1 cellular context compared by ENCODE assay signal in the genomic region with DNA sequence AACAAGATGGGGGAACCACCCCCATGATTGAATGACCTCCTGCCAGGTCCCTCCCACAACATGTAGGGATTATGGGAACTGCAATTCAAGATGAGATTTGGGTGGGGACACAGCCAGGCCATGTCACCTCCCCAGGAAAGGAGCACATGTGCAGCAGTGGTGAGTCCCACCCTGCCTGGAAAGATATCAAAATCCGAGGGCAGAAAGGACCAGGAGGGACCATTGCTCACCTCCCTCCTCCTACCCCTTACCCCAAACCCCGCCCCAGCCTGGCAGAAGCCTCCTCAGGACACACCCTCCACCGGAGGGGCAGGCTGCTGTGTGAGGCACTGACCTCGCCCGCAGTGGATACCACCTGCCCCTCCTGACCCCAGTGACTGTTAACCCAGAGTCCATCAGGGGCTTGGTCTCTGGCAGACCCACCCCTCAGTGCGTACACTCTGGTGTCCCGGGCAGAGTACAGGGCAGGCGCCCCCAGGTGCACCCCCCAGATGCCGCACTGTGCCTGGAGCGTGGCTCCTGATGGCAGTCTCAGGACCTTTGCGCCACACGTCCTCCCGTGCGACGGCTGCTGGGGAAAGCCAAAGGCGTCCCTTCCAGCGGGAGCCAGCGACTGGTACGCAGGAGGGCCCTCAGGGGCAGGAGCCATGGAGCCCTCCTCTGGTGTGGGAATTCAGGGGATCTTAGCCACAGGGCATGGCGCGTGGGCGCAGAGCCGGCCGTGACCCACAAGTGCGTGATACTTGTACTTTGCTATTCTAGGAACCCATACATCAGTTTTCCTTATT.
TF ChIP-seq lines count a peak whose summit lies in the region.

No MANE protein-coding gene starts in this region.

TF ChIP-seq in H1, 55 proteins besides CTCF, POLR2A, EP300 and RAD21:
- TF ChIP-seq YY1 (IDR thresholded peaks at IDR 0.05; ENCODE audit: low read depth, low read length) = no peak
- TF ChIP-seq, protein P1, sequence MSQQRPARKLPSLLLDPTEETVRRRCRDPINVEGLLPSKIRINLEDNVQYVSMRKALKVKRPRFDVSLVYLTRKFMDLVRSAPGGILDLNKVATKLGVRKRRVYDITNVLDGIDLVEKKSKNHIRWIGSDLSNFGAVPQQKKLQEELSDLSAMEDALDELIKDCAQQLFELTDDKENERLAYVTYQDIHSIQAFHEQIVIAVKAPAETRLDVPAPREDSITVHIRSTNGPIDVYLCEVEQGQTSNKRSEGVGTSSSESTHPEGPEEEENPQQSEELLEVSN (IDR thresholded peaks at IDR 0.05) = no peak
- no peak for TF ChIP-seq KDM5A (IDR thresholded peaks at IDR 0.05; ENCODE audit: low read length)
- TF ChIP-seq JUN (IDR thresholded peaks at IDR 0.05; ENCODE audit: low read depth, low read length) = no peak
- no peak for TF ChIP-seq SP1 (IDR thresholded peaks at IDR 0.05; ENCODE audit: low read depth, low read length)
- no peak for TF ChIP-seq TBP (IDR thresholded peaks at IDR 0.05; ENCODE audit: low read depth, low read length)
- TF ChIP-seq CBX8 (IDR thresholded peaks at IDR 0.05; ENCODE audit: borderline replicate concordance, low read depth, low read length) = no peak
- no peak for TF ChIP-seq SIX5 (IDR thresholded peaks at IDR 0.05; ENCODE audit: low read depth, low read length)
- TF ChIP-seq MAX (IDR thresholded peaks at IDR 0.05) = no peak
